1 cellular context compared by ENCODE assay signal in the genomic region with DNA sequence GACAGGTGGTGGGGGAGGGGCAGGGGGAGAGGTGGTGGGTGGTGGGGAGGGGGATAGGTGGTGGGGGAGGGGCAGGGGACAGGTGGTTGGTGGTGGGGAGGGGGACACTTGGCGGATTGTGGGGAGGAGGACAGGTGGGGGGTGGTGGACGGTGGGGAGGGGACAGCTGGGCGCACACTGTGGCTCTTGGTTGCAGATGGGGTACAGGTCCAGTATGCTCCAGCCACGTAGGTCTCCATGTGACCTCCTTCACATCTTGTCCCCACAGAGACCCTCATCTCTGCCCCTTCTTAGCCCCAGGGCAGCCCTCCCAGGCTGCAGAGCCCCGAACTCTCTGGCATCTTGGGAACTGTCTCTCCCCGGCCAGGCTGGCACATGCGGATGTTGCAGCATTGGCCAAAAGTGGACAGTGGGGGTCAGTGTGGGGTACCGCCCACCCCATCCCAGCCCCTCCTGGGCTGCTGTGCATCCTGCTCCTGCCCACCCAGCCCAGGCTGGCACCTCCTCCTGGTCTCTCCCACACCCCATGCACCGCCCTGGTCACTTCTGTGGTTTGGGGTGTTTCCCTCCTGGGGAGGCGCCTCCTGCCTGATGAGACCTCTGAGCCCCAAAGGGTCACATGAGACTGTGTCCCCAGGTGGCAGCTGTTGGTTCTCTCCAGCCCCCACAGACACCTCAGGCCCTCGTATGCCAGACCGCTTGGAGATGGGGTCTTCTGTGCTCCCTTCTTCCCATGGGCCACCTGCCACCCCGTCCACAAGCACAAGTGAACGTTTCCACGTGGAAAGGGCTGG.
TF ChIP-seq lines count a peak whose summit lies in the region.

No MANE protein-coding gene starts in this region.

TF ChIP-seq in IMR-90, 13 proteins besides CTCF, POLR2A, EP300 and RAD21 (continued from another document):
- TF ChIP-seq BHLHE40 (IDR thresholded peaks at IDR 0.05; ENCODE audit: low read depth, low read length) (no peak), RFX5 (IDR thresholded peaks at IDR 0.05; ENCODE audit: low read depth, low read length) (no peak), FOS (IDR thresholded peaks at IDR 0.05; ENCODE audit: low read depth, low read length) (no peak), MAZ (IDR thresholded peaks at IDR 0.05; ENCODE audit: borderline replicate concordance, low read depth, low read length) (no peak)
- TF ChIP-seq, protein P1, sequence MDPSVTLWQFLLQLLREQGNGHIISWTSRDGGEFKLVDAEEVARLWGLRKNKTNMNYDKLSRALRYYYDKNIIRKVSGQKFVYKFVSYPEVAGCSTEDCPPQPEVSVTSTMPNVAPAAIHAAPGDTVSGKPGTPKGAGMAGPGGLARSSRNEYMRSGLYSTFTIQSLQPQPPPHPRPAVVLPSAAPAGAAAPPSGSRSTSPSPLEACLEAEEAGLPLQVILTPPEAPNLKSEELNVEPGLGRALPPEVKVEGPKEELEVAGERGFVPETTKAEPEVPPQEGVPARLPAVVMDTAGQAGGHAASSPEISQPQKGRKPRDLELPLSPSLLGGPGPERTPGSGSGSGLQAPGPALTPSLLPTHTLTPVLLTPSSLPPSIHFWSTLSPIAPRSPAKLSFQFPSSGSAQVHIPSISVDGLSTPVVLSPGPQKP (IDR thresholded peaks at IDR 0.05; ENCODE audit: borderline replicate concordance, low read depth, low read length): no peak
